In genomic region chr10:124791378-124792348, GRCh38 we compare ENCODE assay signal across 1 cellular context.
TF ChIP-seq lines count a peak whose summit lies in the region.

Gene EEF1AKMT2, minus strand, starts transcription at chr10:124791887. Its CDS starts 54 bp downstream, at chr10:124791833.

TF ChIP-seq in HepG2, 621 proteins besides CTCF, POLR2A, EP300 and RAD21 (continued from another document and continues in another):
- TF ChIP-seq TFE3 (CRISPR knock-in tag; IDR thresholded peaks at IDR 0.05) (0 out of 2 replicates have a peak, but pooled peaks have one; percentile 48), THRA (CRISPR knock-in tag; IDR thresholded peaks at IDR 0.05; ENCODE audit: borderline replicate concordance) (peak; percentile 84), ESRRA (CRISPR knock-in tag; IDR thresholded peaks at IDR 0.05; ENCODE audit: low read depth) (0 out of 2 replicates have a peak, but pooled peaks have one; percentile 51), CHD2 (IDR thresholded peaks at IDR 0.05; ENCODE audit: low read depth, low read length) (0 out of 2 replicates have a peak, but pooled peaks have one; percentile 36), ZNF776 (CRISPR knock-in tag; IDR thresholded peaks at IDR 0.05) (0 out of 2 replicates have a peak, but pooled peaks have one; percentile 49), ATRX (CRISPR knock-in tag; IDR thresholded peaks at IDR 0.05; ENCODE audit: borderline replicate concordance) (no peak), PRDM15 (CRISPR knock-in tag; IDR thresholded peaks at IDR 0.05) (peak; percentile 35; the same call in 1 of the 2 replicates), SIN3B (IDR thresholded peaks at IDR 0.05; ENCODE audit: low read length) (no peak), HNF1B (CRISPR knock-in tag; IDR thresholded peaks at IDR 0.05) (peak; percentile 76; the same call in 1 of the 2 replicates), BCLAF1 (IDR thresholded peaks at IDR 0.05) (no peak), ZNF318 (CRISPR knock-in tag; IDR thresholded peaks at IDR 0.05) (no peak), ZNF790 (CRISPR knock-in tag; IDR thresholded peaks at IDR 0.05; ENCODE audit: borderline replicate concordance) (no peak; the same call in 1 of the 2 replicates), AGO2 (optimal IDR thresholded peaks at IDR 0.05; ENCODE audit: low read depth, low read length) (peak; percentile 60), RFX3 (CRISPR knock-in tag; IDR thresholded peaks at IDR 0.05) (no peak), NFAT5 (CRISPR knock-in tag; IDR thresholded peaks at IDR 0.05) (no peak; the same call in 1 of the 2 replicates), RFX1 (IDR thresholded peaks at IDR 0.05) (no peak), HDAC2 (CRISPR knock-in tag; IDR thresholded peaks at IDR 0.05) (peak; percentile 80), ZNF883 (CRISPR knock-in tag; IDR thresholded peaks at IDR 0.05; ENCODE audit: not compliant biosample characterization) (peak; percentile 72), GRHL1 (CRISPR knock-in tag; conservative IDR thresholded peaks at IDR 0.05) (no peak)
